21 cellular contexts compared by ENCODE assay signal in the genomic region with DNA sequence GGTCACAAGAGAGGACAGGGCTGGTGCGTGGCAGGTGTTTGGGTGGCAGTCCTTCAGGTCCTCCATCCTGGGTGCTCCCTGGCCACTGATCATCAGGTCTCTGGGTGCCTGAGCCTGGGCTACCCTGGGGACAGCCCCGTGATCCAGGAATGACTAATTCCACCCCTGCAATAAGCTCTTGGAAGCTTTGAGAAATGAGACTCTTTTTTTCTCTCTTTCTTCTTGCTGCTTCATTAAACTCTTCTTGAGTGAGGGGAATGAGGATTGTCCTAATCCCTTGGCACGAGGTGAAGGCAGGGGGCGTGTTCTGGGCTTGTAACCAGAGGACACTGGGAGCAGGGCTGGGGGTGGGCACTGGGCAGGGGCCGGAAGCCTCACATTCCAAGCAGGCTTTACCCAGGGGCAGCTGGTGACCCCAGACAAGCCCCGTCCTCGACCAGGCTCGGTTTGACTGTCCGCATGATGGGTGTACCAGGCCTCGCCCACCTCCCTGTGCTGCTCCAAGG. TPM values are rescaled to one million over a fixed set of nuclear protein-coding genes. Genes with fewer than 3 reads are reported as not detected.
A peak's percentile ranks its signal among the peaks of the same experiment; 100 is the strongest.
DNase-seq lines count a peak whose midpoint lies in the region; TF ChIP-seq lines count a peak whose summit lies in the region.
"Had no signal": no experiment of that assay in that cellular context is flagged by ENCODE, and none has a peak within 500 bp of the region (broad histone marks: within the 10 kb centered on the region; RNA-seq: fewer than 3 reads in every experiment).

No MANE protein-coding gene starts in this region.

- H3K9me3 ChIP-seq in mucosa of rectum (ENCODE audit: control insufficient read depth in 2 of 2, low read length in 2 of 2): no peaks in the 10 kb centered on the region
- no peaks in the 10 kb centered on the region for H3K9me3 ChIP-seq in BE2C
- H3K9me3 ChIP-seq: gastrocnemius medialis, lower lobe of right lung, SJCRH30, suprapubic skin had no signal

- H3K4me3 ChIP-seq in H7 (ENCODE audit: insufficient read depth, low read depth, low read length): no peak overlapping the region
- H3K4me3 ChIP-seq in mucosa of rectum (ENCODE audit: low read length in 2 of 2): no peak overlapping the region
- no peak overlapping the region for H3K4me3 ChIP-seq in BE2C (ENCODE audit: low read depth, low read length)
- H3K4me3 ChIP-seq: gastrocnemius medialis, lower lobe of right lung, SJCRH30, suprapubic skin had no signal

- DNase-seq in A172 (ENCODE audit: low spot score) (peak; percentile 40), H7 (peak; percentile 65), cerebellar cortex (ENCODE audit: low spot score) (peak; percentile 70), MV-4-11 (lab: John Stamatoyannopoulos, UW) (no peak), NCI-H1048 (lab: John Stamatoyannopoulos, UW) (no peak), NCI-H2171 treated with DMSO at 0.1 percent for 48 hours (lab: John Stamatoyannopoulos, UW) (no peak), BE2C (no peak)
- DNase-seq: activated T-cell treated with anti-CD3 and anti-CD28 coated beads, Interleukin-2, amount 50 U/mL, for 48 hours; cerebellar nuclear complex; gastrocnemius medialis; HCEC 1CT; lower lobe of right lung; naive thymus-derived CD8-positive, alpha-beta T cell; NCI-H187; NCI-H446; SJCRH30; stimulated activated CD4-positive, alpha-beta T cell treated with anti-CD3 and anti-CD28 coated beads, Interleukin-2, amount 100 ng/mL, for 24 hours; T1000 had no signal

- H3K4me1 ChIP-seq in mucosa of rectum (ENCODE audit: control insufficient read depth in 2 of 2, insufficient read depth in 2 of 2, low read length in 2 of 2) (peaks cover 38 to 60% of the 10 kb centered on the region in 2 donors), BE2C (no peaks in the 10 kb centered on the region)

- TF ChIP-seq CTCF in BE2C (IDR thresholded peaks at IDR 0.05; ENCODE audit: low read depth, low read length): no peak

- no peaks in the 10 kb centered on the region for H3K27me3 ChIP-seq in H7 (ENCODE audit: control insufficient read depth, insufficient read depth, low read length)
- no peaks in the 10 kb centered on the region for H3K27me3 ChIP-seq in mucosa of rectum (ENCODE audit: control insufficient read depth in 2 of 2, insufficient read depth in 2 of 2, low read length in 2 of 2)
- no peaks in the 10 kb centered on the region for H3K27me3 ChIP-seq in BE2C
- H3K27me3 ChIP-seq: gastrocnemius medialis, SJCRH30 had no signal

- H3K9ac ChIP-seq in mucosa of rectum (ENCODE audit: low read depth in 1 of 2, low read length in 2 of 2): no peak overlapping the region

- H3K36me3 ChIP-seq in H7 (replicated peaks; ENCODE audit: control insufficient read depth, insufficient read depth, low read length) (no peaks in the 10 kb centered on the region), mucosa of rectum (ENCODE audit: control insufficient read depth in 2 of 2, insufficient read depth in 2 of 2, low read length in 2 of 2) (no peaks in the 10 kb centered on the region), BE2C (no peaks in the 10 kb centered on the region)
- H3K36me3 ChIP-seq: gastrocnemius medialis, lower lobe of right lung, SJCRH30, suprapubic skin had no signal

- H3K27ac ChIP-seq in mucosa of rectum (ENCODE audit: low read depth in 2 of 2, low read length in 2 of 2): peak overlapping the region; percentile 56 to 80
- H3K27ac ChIP-seq: gastrocnemius medialis, SJCRH30 had no signal

RNA-seq across cellular contexts. Expression of gene SPNS2, which starts 21.3 kb away (rescaled TPM):
- 28.3 and 28.5 TPM in 2 replicates for total RNA-seq in A172 (2014; rRNA removed; shearing (Covaris generic))
- 1.8 and 2.1 TPM in 2 replicates for total RNA-seq in H7 (2014; rRNA removed; shearing (Covaris generic))
- 3.6 TPM for polyA plus RNA-seq in BE2C (2012; ENCODE audit: insufficient read depth, insufficient read length, low read depth)
- total RNA-seq: MCF 10A had no signal

RNA-seq across cellular contexts. Expression of gene SPNS3, which starts 43.6 kb away (rescaled TPM):
- total RNA-seq in A172 (2014; rRNA removed; shearing (Covaris generic)): 1.1 and 1.8 TPM in 2 replicates
- 0.52 TPM in 1 of 2 replicates, not detected in the other for total RNA-seq in H7 (2014; rRNA removed; shearing (Covaris generic))
- 0.51 TPM for polyA plus RNA-seq in BE2C (2012; ENCODE audit: insufficient read depth, insufficient read length, low read depth)
- total RNA-seq: gastrocnemius medialis, MCF 10A, SJCRH30 had no signal

Comparison
In these comparisons a context has a peak if more than half of its experiments do, and no peak if none do; other contexts are left out.
1. DNase-seq: peak in A172 (single experiment), H7 (single experiment) and cerebellar cortex (single experiment); none in MV-4-11 (single experiment), NCI-H1048 (single experiment), NCI-H2171 treated with DMSO at 0.1 percent for 48 hours (single experiment) and BE2C (single experiment).